27 cellular contexts compared by ENCODE assay signal in genomic region chr12:5720405-5721045, GRCh38.
"Had no signal": no experiment of that assay in that cellular context is flagged by ENCODE, and none has a peak within 500 bp of the region (broad histone marks: within the 10 kb centered on the region; RNA-seq: fewer than 3 reads in every experiment).

No MANE protein-coding gene starts in this region.

- H3K27me3 ChIP-seq: body of pancreas had no signal

- DNase-seq: activated CD4-positive, alpha-beta T cell treated with anti-CD3 and anti-CD28 coated beads for 48 hours; activated CD4-positive, alpha-beta T cell treated with anti-CD3 and anti-CD28 coated beads, Interleukin-2, amount 50 U/mL, for 4 hours; activated CD4-positive, CD25-positive, alpha-beta regulatory T cell treated with anti-CD3 and anti-CD28 coated beads, Interleukin-2, amount 50 U/mL, for 72 hours; activated CD8-positive, alpha-beta memory T cell treated with anti-CD3 and anti-CD28 coated beads, Interleukin-2, amount 50 U/mL, for 48 hours; activated CD8-positive, alpha-beta T cell treated with anti-CD3 and anti-CD28 coated beads, Interleukin-2, amount 10 ng/mL, durations not matched to agents 7 days and 5 days; activated naive CD4-positive, alpha-beta T cell treated with anti-CD3 and anti-CD28 coated beads, Interleukin-2, amount 50 U/mL, for 16 hours; activated naive CD8-positive, alpha-beta T cell treated with anti-CD3 and anti-CD28 coated beads, Interleukin-2, amount 10 ng/mL, durations not matched to agents 7 days and 5 days; activated T-cell treated with anti-CD3 and anti-CD28 coated beads, Interleukin-2, amount 50 U/mL, for 1 hour; anterior cingulate cortex; body of pancreas; MV-4-11; NCI-H1092 treated with DMSO at 0.1 percent for 48 hours; NCI-H1417 treated with DMSO at 0.1 percent for 48 hours; NCI-H1694; NCI-H2029; NCI-H2107; NCI-H2171 treated with DMSO at 0.1 percent for 48 hours; NCI-H345; NCI-H510A; NCI-H526 treated with DMSO at 0.1 percent for 48 hours; NCI-H82; SIG-M5; T-helper 17 cell; T-helper 9 cell had no signal

- H3K4me3 ChIP-seq: adrenal gland, body of pancreas had no signal

- H3K9me3 Mint-ChIP-seq: activated naive CD8-positive, alpha-beta T cell treated with anti-CD3 and anti-CD28 coated beads, Interleukin-2, amount 10 ng/mL, durations not matched to agents 7 days and 5 days; WTC11 had no signal

- H3K27ac Mint-ChIP-seq: activated CD8-positive, alpha-beta T cell treated with anti-CD3 and anti-CD28 coated beads, Interleukin-2, amount 10 ng/mL, durations not matched to agents 7 days and 5 days; activated naive CD8-positive, alpha-beta T cell treated with anti-CD3 and anti-CD28 coated beads, Interleukin-2, amount 10 ng/mL, durations not matched to agents 7 days and 5 days; T-helper 17 cell; WTC11 had no signal

- H3K36me3 Mint-ChIP-seq: activated naive CD8-positive, alpha-beta T cell treated with anti-CD3 and anti-CD28 coated beads, Interleukin-2, amount 10 ng/mL, durations not matched to agents 7 days and 5 days; WTC11 had no signal

- H3K27ac ChIP-seq: adrenal gland, body of pancreas, KMS-11 had no signal

- H3K4me1 Mint-ChIP-seq: activated naive CD8-positive, alpha-beta T cell treated with anti-CD3 and anti-CD28 coated beads, Interleukin-2, amount 10 ng/mL, durations not matched to agents 7 days and 5 days; T-helper 17 cell had no signal

- ATAC-seq: activated CD8-positive, alpha-beta T cell treated with anti-CD3 and anti-CD28 coated beads, Interleukin-2, amount 10 ng/mL, durations not matched to agents 7 days and 5 days; body of pancreas; T-helper 17 cell; WTC11 had no signal

- H3K9me3 ChIP-seq: adrenal gland, body of pancreas had no signal

- H3K4me1 ChIP-seq: adrenal gland, body of pancreas had no signal

- H3K4me2 ChIP-seq: KMS-11 had no signal

- H3K4me3 Mint-ChIP-seq: activated CD8-positive, alpha-beta T cell treated with anti-CD3 and anti-CD28 coated beads, Interleukin-2, amount 10 ng/mL, durations not matched to agents 7 days and 5 days; activated naive CD8-positive, alpha-beta T cell treated with anti-CD3 and anti-CD28 coated beads, Interleukin-2, amount 10 ng/mL, durations not matched to agents 7 days and 5 days; T-helper 17 cell; WTC11 had no signal

- H3K36me3 ChIP-seq: adrenal gland had no signal

- H3K9ac ChIP-seq: KMS-11 had no signal
